Comparison of ENCODE assay signal across 1 cellular context in the genomic region with DNA sequence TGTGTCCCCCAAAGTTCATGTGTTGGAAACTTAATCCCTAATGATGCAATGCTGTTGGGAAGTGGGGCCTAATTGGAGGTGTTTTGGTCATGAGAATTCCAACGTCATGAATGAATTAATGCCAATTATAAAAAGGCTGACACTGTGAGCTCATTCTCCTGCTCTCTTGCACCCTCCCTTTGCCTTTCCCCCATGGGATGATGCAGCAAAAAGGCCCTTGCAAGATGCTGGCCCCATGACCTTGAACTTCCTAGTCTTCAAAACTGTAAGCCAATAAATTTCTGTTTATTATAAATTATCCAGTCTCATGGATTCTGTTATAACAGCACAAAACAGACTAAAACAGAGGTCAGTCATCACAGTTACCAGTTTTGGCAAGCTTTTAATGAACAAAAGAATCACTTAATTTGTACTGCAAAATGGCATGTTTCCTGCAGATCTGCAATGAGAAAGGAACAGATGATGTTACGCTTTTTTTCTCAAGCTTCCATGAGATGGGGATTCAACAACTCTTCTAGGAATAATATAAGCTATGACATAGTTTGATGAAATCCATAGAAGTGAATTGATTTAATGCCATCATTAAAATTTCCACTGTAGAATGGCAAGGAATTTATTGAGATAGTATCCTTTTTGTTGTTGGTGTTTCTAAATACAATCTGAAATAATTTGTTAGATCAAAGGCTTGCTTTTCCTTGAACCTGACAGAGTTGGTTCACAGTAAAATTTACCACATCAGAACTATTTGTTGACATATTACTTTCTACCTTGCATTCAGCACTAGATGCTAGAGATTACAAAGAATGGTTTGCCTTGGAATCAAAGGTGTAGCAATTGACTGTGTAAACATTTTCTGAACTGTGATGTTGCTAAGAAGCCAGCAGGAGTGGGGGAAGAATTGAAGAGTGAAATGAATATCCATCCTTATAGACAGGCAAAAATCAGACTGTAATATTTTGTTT.
TF ChIP-seq lines count a peak whose summit lies in the region.

No MANE protein-coding gene starts in this region.

TF ChIP-seq in WTC11, 78 proteins besides CTCF, POLR2A, EP300 and RAD21:
- TF ChIP-seq, protein P1, sequence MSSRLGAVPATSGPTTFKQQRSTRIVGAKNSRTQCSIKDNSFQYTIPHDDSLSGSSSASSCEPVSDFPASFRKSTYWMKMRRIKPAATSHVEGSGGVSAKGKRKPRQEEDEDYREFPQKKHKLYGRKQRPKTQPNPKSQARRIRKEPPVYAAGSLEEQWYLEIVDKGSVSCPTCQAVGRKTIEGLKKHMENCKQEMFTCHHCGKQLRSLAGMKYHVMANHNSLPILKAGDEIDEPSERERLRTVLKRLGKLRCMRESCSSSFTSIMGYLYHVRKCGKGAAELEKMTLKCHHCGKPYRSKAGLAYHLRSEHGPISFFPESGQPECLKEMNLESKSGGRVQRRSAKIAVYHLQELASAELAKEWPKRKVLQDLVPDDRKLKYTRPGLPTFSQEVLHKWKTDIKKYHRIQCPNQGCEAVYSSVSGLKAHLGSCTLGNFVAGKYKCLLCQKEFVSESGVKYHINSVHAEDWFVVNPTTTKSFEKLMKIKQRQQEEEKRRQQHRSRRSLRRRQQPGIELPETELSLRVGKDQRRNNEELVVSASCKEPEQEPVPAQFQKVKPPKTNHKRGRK (CRISPR knock-in tag; IDR thresholded peaks at IDR 0.05; ENCODE audit: borderline replicate concordance), result no peak
- 0 out of 2 replicates have a peak, but pooled peaks have one; percentile 28 for TF ChIP-seq GABPB1 (CRISPR knock-in tag; IDR thresholded peaks at IDR 0.05)
